1 cellular context compared by ENCODE assay signal in genomic region chr2:208556954-208557601, GRCh38.
TF ChIP-seq lines count a peak whose summit lies in the region.

No MANE protein-coding gene starts in this region.

TF ChIP-seq in K562, 482 proteins besides CTCF, POLR2A, EP300 and RAD21 (continued from another document and continues in another):
- TF ChIP-seq GMEB1 (CRISPR knock-in tag; IDR thresholded peaks at IDR 0.05) (no peak), ZNF143 (CRISPR knock-in tag; IDR thresholded peaks at IDR 0.05) (no peak), SMARCA4 (IDR thresholded peaks at IDR 0.05) (peak; percentile 66), POLR2H (tag; IDR thresholded peaks at IDR 0.05; ENCODE audit: low read depth) (no peak), PML (IDR thresholded peaks at IDR 0.05; ENCODE audit: low read length) (peak; percentile 37; the same call in 1 of the 2 replicates), RBM22 (IDR thresholded peaks at IDR 0.05; ENCODE audit: low read depth, low read length, poor library complexity, severe bottlenecking) (no peak), STAG1 (CRISPR knock-in tag; IDR thresholded peaks at IDR 0.05; ENCODE audit: borderline replicate concordance) (no peak), GTF3C2 (IDR thresholded peaks at IDR 0.05; ENCODE audit: borderline replicate concordance, extremely low read depth, insufficient read length) (no peak), ZNF280B (CRISPR knock-in tag; IDR thresholded peaks at IDR 0.05) (no peak), TCF7 (IDR thresholded peaks at IDR 0.05; ENCODE audit: borderline replicate concordance) (no peak), ZSCAN29 (IDR thresholded peaks at IDR 0.05) (no peak), PATZ1 (CRISPR knock-in tag; IDR thresholded peaks at IDR 0.05; ENCODE audit: borderline replicate concordance) (no peak), SAFB (IDR thresholded peaks at IDR 0.05; ENCODE audit: borderline replicate concordance, low read depth, low read length) (no peak), HOXB6 (CRISPR knock-in tag; IDR thresholded peaks at IDR 0.05; ENCODE audit: borderline replicate concordance) (no peak), TAL1 (IDR thresholded peaks at IDR 0.05) (peak; percentile 55), ARNT (IDR thresholded peaks at IDR 0.05) (no peak), ZNF146 (CRISPR knock-in tag; IDR thresholded peaks at IDR 0.05; ENCODE audit: unreplicated experiment) (no peak), KLF6 (CRISPR knock-in tag; IDR thresholded peaks at IDR 0.05; ENCODE audit: borderline replicate concordance) (no peak), ZFP1 (CRISPR knock-in tag; IDR thresholded peaks at IDR 0.05) (0 out of 2 replicates have a peak, but pooled peaks have one; percentile 52), ESRRA (IDR thresholded peaks at IDR 0.05; ENCODE audit: borderline replicate concordance, low read depth) (no peak; the same call in 1 of the 2 replicates), STAT5A (IDR thresholded peaks at IDR 0.05; ENCODE audit: borderline replicate concordance, low read length) (no peak; the same call in 1 of the 2 replicates), CLOCK (CRISPR knock-in tag; IDR thresholded peaks at IDR 0.05; ENCODE audit: borderline replicate concordance) (no peak), LCOR (CRISPR knock-in tag; IDR thresholded peaks at IDR 0.05) (no peak), SOX6 (IDR thresholded peaks at IDR 0.05) (peak; percentile 90), HDAC6 (IDR thresholded peaks at IDR 0.05; ENCODE audit: low read depth, low read length) (no peak), ARID2 (IDR thresholded peaks at IDR 0.05) (no peak), ZNF280A (IDR thresholded peaks at IDR 0.05; ENCODE audit: low read depth, partially characterized antibody) (no peak), BMI1 (IDR thresholded peaks at IDR 0.05; ENCODE audit: low read length) (no peak), CREM (IDR thresholded peaks at IDR 0.05; ENCODE audit: low read depth) (0 out of 2 replicates have a peak, but pooled peaks have one; percentile 40), UBTF (IDR thresholded peaks at IDR 0.05; ENCODE audit: borderline replicate concordance in 1 of 2, low read depth in 2 of 2, low read length in 2 of 2) (no peak), FOXJ2 (tag; IDR thresholded peaks at IDR 0.05) (peak; percentile 53; the same call in 1 of the 2 replicates), NFATC3 (IDR thresholded peaks at IDR 0.05) (no peak), ZSCAN32 (CRISPR knock-in tag; IDR thresholded peaks at IDR 0.05) (no peak), ZNF174 (CRISPR knock-in tag; IDR thresholded peaks at IDR 0.05) (no peak), GTF2A2 (tag; IDR thresholded peaks at IDR 0.05) (no peak), ZNF274 (IDR thresholded peaks at IDR 0.05; ENCODE audit: borderline replicate concordance, low read depth, low read length) (no peak), MED1 (CRISPR knock-in tag; IDR thresholded peaks at IDR 0.05; ENCODE audit: borderline replicate concordance) (no peak), PTBP1 (IDR thresholded peaks at IDR 0.05; ENCODE audit: low read depth, low read length) (no peak), ZBTB26 (CRISPR knock-in tag; IDR thresholded peaks at IDR 0.05) (no peak), MAFG (tag; conservative IDR thresholded peaks at IDR 0.05) (no peak), ZNF668 (CRISPR knock-in tag; IDR thresholded peaks at IDR 0.05) (no peak), CUX1 (CRISPR knock-in tag; IDR thresholded peaks at IDR 0.05) (no peak), KDM5B (IDR thresholded peaks at IDR 0.05; ENCODE audit: insufficient replicate concordance, low read depth, low read length) (no peak)
